Comparison of ENCODE assay signal across 11 cellular contexts in genomic region chr20:26207237-26207966, GRCh38.
DNase-seq lines count a peak whose midpoint lies in the region; ATAC-seq and TF ChIP-seq lines count a peak whose summit lies in the region.
"Had no signal": no experiment of that assay in that cellular context is flagged by ENCODE, and none has a peak within 500 bp of the region (broad histone marks: within the 10 kb centered on the region; RNA-seq: fewer than 3 reads in every experiment).

No MANE protein-coding gene starts in this region.

- DNase-seq in activated CD4-positive, alpha-beta T cell treated with anti-CD3 and anti-CD28 coated beads, Interleukin-2, amount 10 ng/mL, durations not matched to agents 7 days and 5 days = no peak
- DNase-seq in activated CD4-positive, alpha-beta T cell treated with anti-CD3 and anti-CD28 coated beads, Interleukin-2, amount 50 U/mL, for 1 hour = no peak
- DNase-seq in MG63 (no peak), smooth muscle cell (lab: John Stamatoyannopoulos, UW; ENCODE audit: unreplicated experiment) (no peak), transverse colon (no peak), GM19240 (ENCODE audit: insufficient read length, low spot score) (no peak)
- DNase-seq: effector memory CD4-positive, alpha-beta T cell; SW 1271 had no signal

- peaks cover 21% of the 10 kb centered on the region for H3K27me3 Mint-ChIP-seq in activated CD4-positive, alpha-beta T cell treated with anti-CD3 and anti-CD28 coated beads, Interleukin-2, amount 10 ng/mL, durations not matched to agents 7 days and 5 days

- H3K4me1 Mint-ChIP-seq in activated CD4-positive, alpha-beta T cell treated with anti-CD3 and anti-CD28 coated beads, Interleukin-2, amount 10 ng/mL, durations not matched to agents 7 days and 5 days = peaks cover 7% of the 10 kb centered on the region

- POLR2A ChIA-PET in activated CD4-positive, alpha-beta T cell treated with anti-CD3 and anti-CD28 coated beads, Interleukin-2, amount 10 ng/mL, durations not matched to agents 7 days and 5 days (lab: Charles Lee) = no interaction called here

- H3K4me1 ChIP-seq in iPS-15b (ENCODE audit: control insufficient read depth, insufficient read depth, low read length) (no peaks in the 10 kb centered on the region), smooth muscle cell (ENCODE audit: low read depth) (no peaks in the 10 kb centered on the region), transverse colon (peaks cover 0 to 7% (median 2%) of the 10 kb centered on the region in 4 donors)

- CTCF ChIA-PET in activated CD4-positive, alpha-beta T cell treated with anti-CD3 and anti-CD28 coated beads, Interleukin-2, amount 10 ng/mL, durations not matched to agents 7 days and 5 days (lab: Charles Lee) = no interaction called here

- H3K4me2 ChIP-seq in smooth muscle cell = peak overlapping the region; percentile 83

- TF ChIP-seq CTCF in smooth muscle cell (IDR thresholded peaks at IDR 0.05; ENCODE audit: borderline replicate concordance, insufficient read depth, poor library complexity, severe bottlenecking) (no peak), transverse colon (IDR thresholded peaks at IDR 0.05) (no peak)

- intact Hi-C loops in transverse colon (cut with DNase I; ENCODE audit: low total_unique reads) = no loop called here

- H3K27ac ChIP-seq in smooth muscle cell (ENCODE audit: low read depth) = no peak overlapping the region
- no peak overlapping the region for H3K27ac ChIP-seq in transverse colon

- H4K20me1 ChIP-seq in smooth muscle cell (ENCODE audit: low read depth) = no peaks in the 10 kb centered on the region

- H3K36me3 ChIP-seq in MG63 (no peaks in the 10 kb centered on the region), iPS-15b (ENCODE audit: control insufficient read depth, insufficient read depth, low read length) (no peaks in the 10 kb centered on the region), smooth muscle cell (ENCODE audit: low read depth) (no peaks in the 10 kb centered on the region), transverse colon (no peaks in the 10 kb centered on the region)

- peak overlapping the region; percentile 58 for H3K27ac Mint-ChIP-seq in activated CD4-positive, alpha-beta T cell treated with anti-CD3 and anti-CD28 coated beads, Interleukin-2, amount 10 ng/mL, durations not matched to agents 7 days and 5 days

- H3K27me3 ChIP-seq in MG63 (no peaks in the 10 kb centered on the region), iPS-15b (ENCODE audit: control insufficient read depth, insufficient read depth, low read length) (peaks cover 42% of the 10 kb centered on the region), smooth muscle cell (ENCODE audit: low read depth) (peaks cover 58% of the 10 kb centered on the region), transverse colon (peaks cover 47% of the 10 kb centered on the region)

- TF ChIP-seq EP300 in transverse colon (IDR thresholded peaks at IDR 0.05; ENCODE audit: low read depth) = no peak

- H3K79me2 ChIP-seq in smooth muscle cell (ENCODE audit: low read depth) = no peaks in the 10 kb centered on the region

- H3K9ac ChIP-seq in iPS-15b (ENCODE audit: low read depth, low read length) (no peak overlapping the region), smooth muscle cell (ENCODE audit: low read depth) (no peak overlapping the region)

- ATAC-seq in HG03097 (IDR thresholded peaks at IDR 0.05; ENCODE audit: low FRiP score, unreplicated experiment) = no peak
- ATAC-seq: left lobe of liver had no signal

- TF ChIP-seq POLR2A in transverse colon (IDR thresholded peaks at IDR 0.05) = no peak

- in situ Hi-C loops in transverse colon (cut with MboI; ENCODE audit: low pct_ligation_motif_present in 1 of 4, low pct_unique_long_range_greater_than_20kb in 1 of 4, low sequenced_read_pairs in 3 of 4) = no loop called here

- H3K9me3 ChIP-seq in MG63 (no peaks in the 10 kb centered on the region), iPS-15b (ENCODE audit: control insufficient read depth, insufficient read depth, low read length) (no peaks in the 10 kb centered on the region), smooth muscle cell (replicated peaks; ENCODE audit: low read depth) (no peaks in the 10 kb centered on the region), transverse colon (no peaks in the 10 kb centered on the region)

- H3K4me3 ChIP-seq in MG63 = peak overlapping the region; percentile 43
- H3K4me3 ChIP-seq in iPS-15b (ENCODE audit: low read depth, low read length) = peak overlapping the region; percentile 54
- peak overlapping the region; percentile 44 for H3K4me3 ChIP-seq in smooth muscle cell
- no peak overlapping the region for H3K4me3 ChIP-seq in transverse colon

- WGBS in smooth muscle cell (ENCODE audit: low lambda C conversion rate) = 71% methylated on average over 3 of the region's 3 CpGs
- WGBS in transverse colon (ENCODE audit: low coverage in 1 of 2), 2 donors = 59 to 65% methylated on average over 3 of the region's 3 CpGs

- peak overlapping the region; percentile 90 for H2AFZ ChIP-seq in smooth muscle cell (ENCODE audit: low read depth)

- peak overlapping the region; percentile 37 for H3K4me3 Mint-ChIP-seq in activated CD4-positive, alpha-beta T cell treated with anti-CD3 and anti-CD28 coated beads, Interleukin-2, amount 10 ng/mL, durations not matched to agents 7 days and 5 days

- H3K36me3 Mint-ChIP-seq in activated CD4-positive, alpha-beta T cell treated with anti-CD3 and anti-CD28 coated beads, Interleukin-2, amount 10 ng/mL, durations not matched to agents 7 days and 5 days (ENCODE audit: low read depth) = peaks cover 3% of the 10 kb centered on the region

- H3F3A ChIP-seq in smooth muscle cell (ENCODE audit: low read depth) = no peaks in the 10 kb centered on the region

- H3K9me3 Mint-ChIP-seq in activated CD4-positive, alpha-beta T cell treated with anti-CD3 and anti-CD28 coated beads, Interleukin-2, amount 10 ng/mL, durations not matched to agents 7 days and 5 days = peaks cover 6% of the 10 kb centered on the region

Comparison
In these comparisons a context has a peak if more than half of its experiments do, and no peak if none do; other contexts are left out.
1. H3K4me3 ChIP-seq: peak in MG63 (single experiment), iPS-15b (single experiment) and smooth muscle cell (single experiment); none in transverse colon (0 of 4).